Comparison of ENCODE assay signal across 11 cellular contexts in the genomic region with DNA sequence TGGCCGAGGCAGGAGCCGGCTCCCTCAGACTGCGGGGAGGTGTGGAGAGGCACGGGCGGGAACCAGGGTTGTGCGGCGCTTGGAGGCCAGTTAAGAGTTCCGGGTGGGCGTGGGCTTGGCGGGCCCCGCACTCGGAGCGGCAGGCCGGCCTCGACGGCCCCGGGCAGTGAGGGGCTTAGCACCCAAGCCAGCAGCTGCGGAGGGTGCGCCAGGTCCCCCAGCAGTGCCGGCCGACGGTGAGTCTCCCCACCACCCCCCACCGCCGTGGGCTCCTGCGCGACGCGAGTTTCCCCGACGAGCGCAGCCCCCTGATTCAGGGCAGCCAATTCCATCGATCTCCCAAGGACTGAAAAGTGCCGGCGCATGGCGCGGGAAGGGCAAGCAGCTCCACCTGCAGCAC.
"Had no signal": no experiment of that assay in that cellular context is flagged by ENCODE, and none has a peak within 500 bp of the region (broad histone marks: within the 10 kb centered on the region; RNA-seq: fewer than 3 reads in every experiment).

No MANE protein-coding gene starts in this region.

- DNase-seq: GM23248, GOT3, H7, H9, HCEC 1CT, HFFc6 had no signal

- H3K27ac ChIP-seq: GM23248 had no signal

- H3K9ac ChIP-seq: GM23248 had no signal

- ATAC-seq: GM23338, HCT116 had no signal

- H3K36me3 ChIP-seq: HAP-1 had no signal

- H3K4me3 ChIP-seq: GM23248, GM23338, HAP-1 had no signal

- H3K9me3 ChIP-seq: HAP-1 had no signal

- H3K4me1 ChIP-seq: HAP-1 had no signal

- H3K4me2 ChIP-seq: GM23338 had no signal

- FAIRE-seq: H1, H54 had no signal

- H2AFZ ChIP-seq: GM23248, GM23338 had no signal
